In the genomic region with DNA sequence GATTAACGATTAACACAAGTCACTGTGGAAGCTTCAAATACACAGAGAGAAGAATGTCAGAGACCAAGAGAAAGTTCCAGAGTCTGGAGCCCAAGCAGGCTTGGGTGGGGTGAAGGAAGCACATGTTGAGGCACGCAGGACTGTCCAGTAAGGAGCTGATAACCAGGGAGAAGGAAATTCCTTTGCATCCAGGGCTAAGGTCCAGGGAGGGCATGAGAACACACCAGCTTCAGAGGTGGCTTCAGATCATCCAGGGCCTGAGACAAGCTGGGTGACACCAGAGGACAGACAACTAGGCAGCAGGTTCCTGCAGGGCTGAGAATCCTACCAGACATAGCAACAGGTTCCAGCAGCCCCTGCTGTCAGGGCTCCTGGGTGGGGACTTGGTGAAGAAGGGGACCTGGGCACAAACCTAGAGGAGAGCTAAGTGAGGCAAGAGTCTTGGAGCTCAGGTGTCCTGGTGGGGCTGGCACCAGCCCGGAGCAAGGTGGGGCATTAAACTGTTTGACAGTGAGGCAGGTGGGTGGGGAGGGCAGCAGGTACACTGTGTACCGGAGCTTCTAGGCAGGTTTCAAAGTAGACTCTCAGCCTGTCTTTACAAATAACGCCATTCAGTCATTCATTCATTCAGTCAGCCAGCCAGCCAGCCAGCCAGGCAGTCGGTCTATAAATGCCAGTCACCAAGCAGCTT, we compare ENCODE assay signal across 29 cellular contexts. TPM values are rescaled to one million over a fixed set of nuclear protein-coding genes. Genes with fewer than 3 reads are reported as not detected.
"Had no signal": no experiment of that assay in that cellular context is flagged by ENCODE, and none has a peak within 500 bp of the region (broad histone marks: within the 10 kb centered on the region; RNA-seq: fewer than 3 reads in every experiment).

No MANE protein-coding gene starts in this region.

- H3K9me3 ChIP-seq: SJSA1 had no signal

- ATAC-seq: PC-3, SK-N-SH treated with all-trans-retinoic acid at 6 μM for 48 hours had no signal

- H3K27ac Mint-ChIP-seq: activated B cell treated with CpG ODN at 0.5 μM for 24 hours; activated CD4-positive, alpha-beta memory T cell treated with anti-CD3 and anti-CD28 coated beads, Interleukin-2, amount 10 ng/mL, durations not matched to agents 7 days and 5 days; activated CD4-positive, alpha-beta T cell treated with anti-CD3 and anti-CD28 coated beads, Interleukin-2, amount 10 ng/mL, durations not matched to agents 24 days and 14 days; activated naive CD4-positive, alpha-beta T cell treated with anti-CD3 and anti-CD28 coated beads, Interleukin-2, amount 10 ng/mL, durations not matched to agents 7 days and 5 days; activated naive CD8-positive, alpha-beta T cell treated with anti-CD3 and anti-CD28 coated beads for 36 hours; activated T-helper 2 cell treated with anti-CD3 and anti-CD28 coated beads, Interferon-gamma antibody, Interleukin-2, Interleukin-4, amounts not matched to agents 10 μg/mL and 5 μg/mL and 100 μg/mL, durations not matched to agents 14 hours and 24 hours and 36 hours; IgD-negative memory B cell; T-helper 1 cell treated with Interleukin-12 subunit alpha and Interleukin-12 subunit beta and Interleukin-4 antibody, amounts not matched to agents 30 μg/mL and 1 μg/mL, for 36 hours had no signal

- H3K9me3 Mint-ChIP-seq: activated B cell treated with CpG ODN at 0.5 μM for 24 hours; activated CD4-positive, alpha-beta memory T cell treated with anti-CD3 and anti-CD28 coated beads, Interleukin-2, amount 10 ng/mL, durations not matched to agents 7 days and 5 days; activated CD4-positive, alpha-beta T cell treated with anti-CD3 and anti-CD28 coated beads, Interleukin-2, amount 10 ng/mL, durations not matched to agents 24 days and 14 days; activated naive CD4-positive, alpha-beta T cell treated with anti-CD3 and anti-CD28 coated beads, Interleukin-2, amount 10 ng/mL, durations not matched to agents 7 days and 5 days; activated naive CD8-positive, alpha-beta T cell treated with anti-CD3 and anti-CD28 coated beads for 36 hours; activated T-helper 2 cell treated with anti-CD3 and anti-CD28 coated beads, Interferon-gamma antibody, Interleukin-2, Interleukin-4, amounts not matched to agents 10 μg/mL and 5 μg/mL and 100 μg/mL, durations not matched to agents 14 hours and 24 hours and 36 hours; T-helper 1 cell treated with Interleukin-12 subunit alpha and Interleukin-12 subunit beta and Interleukin-4 antibody, amounts not matched to agents 30 μg/mL and 1 μg/mL, for 36 hours had no signal

- DNase-seq: activated B cell treated with CpG ODN at 0.5 μM for 24 hours; activated CD4-positive, alpha-beta memory T cell treated with anti-CD3 and anti-CD28 coated beads, Interleukin-2, amount 10 ng/mL, durations not matched to agents 7 days and 5 days; activated CD4-positive, alpha-beta T cell treated with anti-CD3 and anti-CD28 coated beads for 1 hour; activated CD4-positive, alpha-beta T cell treated with anti-CD3 and anti-CD28 coated beads, Interleukin-2, amount 10 ng/mL, durations not matched to agents 24 days and 14 days; activated gamma-delta T cell treated with Interleukin-2 at 50 U/mL for 16 hours; activated naive CD4-positive, alpha-beta T cell treated with anti-CD3 and anti-CD28 coated beads, Interleukin-2, amount 10 ng/mL, durations not matched to agents 7 days and 5 days; activated naive CD8-positive, alpha-beta T cell treated with anti-CD3 and anti-CD28 coated beads for 36 hours; activated T-cell treated with anti-CD3 and anti-CD28 coated beads for 4 hours; activated T-cell treated with anti-CD3 and anti-CD28 coated beads, Interleukin-2, amount 50 U/mL, for 48 hours; brain microvascular endothelial cell; central memory CD4-positive, alpha-beta T cell; KG1; NCI-H1092 treated with DMSO at 0.1 percent for 48 hours; NCI-H1417 treated with DMSO at 0.1 percent for 48 hours; NCI-H1694; NCI-H2029 treated with DMSO at 0.1 percent for 48 hours; NCI-H510A treated with DMSO at 0.1 percent for 48 hours; PC-3; SHP77; SW 1271 had no signal

- H3K4me1 ChIP-seq: SJSA1 had no signal

- H3K27me3 ChIP-seq: brain microvascular endothelial cell had no signal

- H3K4me3 Mint-ChIP-seq: activated B cell treated with CpG ODN at 0.5 μM for 24 hours; activated CD4-positive, alpha-beta memory T cell treated with anti-CD3 and anti-CD28 coated beads, Interleukin-2, amount 10 ng/mL, durations not matched to agents 7 days and 5 days; activated CD4-positive, alpha-beta T cell treated with anti-CD3 and anti-CD28 coated beads, Interleukin-2, amount 10 ng/mL, durations not matched to agents 24 days and 14 days; activated naive CD4-positive, alpha-beta T cell treated with anti-CD3 and anti-CD28 coated beads, Interleukin-2, amount 10 ng/mL, durations not matched to agents 7 days and 5 days; activated naive CD8-positive, alpha-beta T cell treated with anti-CD3 and anti-CD28 coated beads for 36 hours; IgD-negative memory B cell; T-helper 1 cell treated with Interleukin-12 subunit alpha and Interleukin-12 subunit beta and Interleukin-4 antibody, amounts not matched to agents 30 μg/mL and 1 μg/mL, for 36 hours had no signal

- H3K4me1 Mint-ChIP-seq: activated B cell treated with CpG ODN at 0.5 μM for 24 hours; activated CD4-positive, alpha-beta memory T cell treated with anti-CD3 and anti-CD28 coated beads, Interleukin-2, amount 10 ng/mL, durations not matched to agents 7 days and 5 days; activated CD4-positive, alpha-beta T cell treated with anti-CD3 and anti-CD28 coated beads, Interleukin-2, amount 10 ng/mL, durations not matched to agents 24 days and 14 days; activated naive CD4-positive, alpha-beta T cell treated with anti-CD3 and anti-CD28 coated beads, Interleukin-2, amount 10 ng/mL, durations not matched to agents 7 days and 5 days; activated naive CD8-positive, alpha-beta T cell treated with anti-CD3 and anti-CD28 coated beads for 36 hours; IgD-negative memory B cell had no signal

- FAIRE-seq: RCC 7860 had no signal

- H3K36me3 Mint-ChIP-seq: activated naive CD4-positive, alpha-beta T cell treated with anti-CD3 and anti-CD28 coated beads, Interleukin-2, amount 10 ng/mL, durations not matched to agents 7 days and 5 days; activated naive CD8-positive, alpha-beta T cell treated with anti-CD3 and anti-CD28 coated beads for 36 hours; IgD-negative memory B cell had no signal

- H3K27ac ChIP-seq: brain microvascular endothelial cell, SJSA1 had no signal

- H3K4me3 ChIP-seq: SJSA1 had no signal

- H3K36me3 ChIP-seq: brain microvascular endothelial cell, SJSA1 had no signal

RNA-seq across cellular contexts. Expression of a gene that starts 2.6 kb away (rescaled TPM):
- total RNA-seq: activated B cell treated with CpG ODN at 0.5 μM for 24 hours; activated CD4-positive, alpha-beta memory T cell treated with anti-CD3 and anti-CD28 coated beads, Interleukin-2, amount 10 ng/mL, durations not matched to agents 7 days and 5 days; activated CD4-positive, alpha-beta T cell treated with anti-CD3 and anti-CD28 coated beads, Interleukin-2, amount 10 ng/mL, durations not matched to agents 24 days and 14 days; activated CD8-positive, alpha-beta memory T cell treated with anti-CD3 and anti-CD28 coated beads for 36 hours; activated naive CD8-positive, alpha-beta T cell treated with anti-CD3 and anti-CD28 coated beads for 36 hours; activated T-helper 2 cell treated with anti-CD3 and anti-CD28 coated beads, Interferon-gamma antibody, Interleukin-2, Interleukin-4, amounts not matched to agents 10 μg/mL and 5 μg/mL and 100 μg/mL, durations not matched to agents 14 hours and 24 hours and 36 hours; LHCN-M2; M059J; PC-3; SJSA1 had no signal

RNA-seq across cellular contexts. Expression of a gene that starts 10.9 kb away (rescaled TPM):
- total RNA-seq: activated B cell treated with CpG ODN at 0.5 μM for 24 hours; activated CD4-positive, alpha-beta memory T cell treated with anti-CD3 and anti-CD28 coated beads, Interleukin-2, amount 10 ng/mL, durations not matched to agents 7 days and 5 days; activated CD4-positive, alpha-beta T cell treated with anti-CD3 and anti-CD28 coated beads, Interleukin-2, amount 10 ng/mL, durations not matched to agents 24 days and 14 days; activated CD8-positive, alpha-beta memory T cell treated with anti-CD3 and anti-CD28 coated beads for 36 hours; activated naive CD8-positive, alpha-beta T cell treated with anti-CD3 and anti-CD28 coated beads for 36 hours; activated T-helper 2 cell treated with anti-CD3 and anti-CD28 coated beads, Interferon-gamma antibody, Interleukin-2, Interleukin-4, amounts not matched to agents 10 μg/mL and 5 μg/mL and 100 μg/mL, durations not matched to agents 14 hours and 24 hours and 36 hours; LHCN-M2; M059J; PC-3; SJSA1 had no signal

RNA-seq across cellular contexts. Expression of a gene that starts 20.2 kb away (rescaled TPM):
- total RNA-seq: activated B cell treated with CpG ODN at 0.5 μM for 24 hours; activated CD4-positive, alpha-beta memory T cell treated with anti-CD3 and anti-CD28 coated beads, Interleukin-2, amount 10 ng/mL, durations not matched to agents 7 days and 5 days; activated CD4-positive, alpha-beta T cell treated with anti-CD3 and anti-CD28 coated beads, Interleukin-2, amount 10 ng/mL, durations not matched to agents 24 days and 14 days; activated CD8-positive, alpha-beta memory T cell treated with anti-CD3 and anti-CD28 coated beads for 36 hours; activated naive CD8-positive, alpha-beta T cell treated with anti-CD3 and anti-CD28 coated beads for 36 hours; activated T-helper 2 cell treated with anti-CD3 and anti-CD28 coated beads, Interferon-gamma antibody, Interleukin-2, Interleukin-4, amounts not matched to agents 10 μg/mL and 5 μg/mL and 100 μg/mL, durations not matched to agents 14 hours and 24 hours and 36 hours; LHCN-M2; M059J; SJSA1 had no signal

RNA-seq across cellular contexts. Expression of a gene that starts 34.3 kb away (rescaled TPM):
- total RNA-seq: activated B cell treated with CpG ODN at 0.5 μM for 24 hours; activated CD4-positive, alpha-beta memory T cell treated with anti-CD3 and anti-CD28 coated beads, Interleukin-2, amount 10 ng/mL, durations not matched to agents 7 days and 5 days; activated CD4-positive, alpha-beta T cell treated with anti-CD3 and anti-CD28 coated beads, Interleukin-2, amount 10 ng/mL, durations not matched to agents 24 days and 14 days; activated CD8-positive, alpha-beta memory T cell treated with anti-CD3 and anti-CD28 coated beads for 36 hours; activated naive CD8-positive, alpha-beta T cell treated with anti-CD3 and anti-CD28 coated beads for 36 hours; activated T-helper 2 cell treated with anti-CD3 and anti-CD28 coated beads, Interferon-gamma antibody, Interleukin-2, Interleukin-4, amounts not matched to agents 10 μg/mL and 5 μg/mL and 100 μg/mL, durations not matched to agents 14 hours and 24 hours and 36 hours; LHCN-M2; M059J; PC-3; SJSA1 had no signal

RNA-seq across cellular contexts. Expression of a gene that starts 49.7 kb away (rescaled TPM):
- total RNA-seq: activated B cell treated with CpG ODN at 0.5 μM for 24 hours; activated CD4-positive, alpha-beta memory T cell treated with anti-CD3 and anti-CD28 coated beads, Interleukin-2, amount 10 ng/mL, durations not matched to agents 7 days and 5 days; activated CD4-positive, alpha-beta T cell treated with anti-CD3 and anti-CD28 coated beads, Interleukin-2, amount 10 ng/mL, durations not matched to agents 24 days and 14 days; activated CD8-positive, alpha-beta memory T cell treated with anti-CD3 and anti-CD28 coated beads for 36 hours; activated naive CD8-positive, alpha-beta T cell treated with anti-CD3 and anti-CD28 coated beads for 36 hours; activated T-helper 2 cell treated with anti-CD3 and anti-CD28 coated beads, Interferon-gamma antibody, Interleukin-2, Interleukin-4, amounts not matched to agents 10 μg/mL and 5 μg/mL and 100 μg/mL, durations not matched to agents 14 hours and 24 hours and 36 hours; LHCN-M2; M059J; PC-3; SJSA1 had no signal
